Comparison of ENCODE assay signal across 1 cellular context in the genomic region with DNA sequence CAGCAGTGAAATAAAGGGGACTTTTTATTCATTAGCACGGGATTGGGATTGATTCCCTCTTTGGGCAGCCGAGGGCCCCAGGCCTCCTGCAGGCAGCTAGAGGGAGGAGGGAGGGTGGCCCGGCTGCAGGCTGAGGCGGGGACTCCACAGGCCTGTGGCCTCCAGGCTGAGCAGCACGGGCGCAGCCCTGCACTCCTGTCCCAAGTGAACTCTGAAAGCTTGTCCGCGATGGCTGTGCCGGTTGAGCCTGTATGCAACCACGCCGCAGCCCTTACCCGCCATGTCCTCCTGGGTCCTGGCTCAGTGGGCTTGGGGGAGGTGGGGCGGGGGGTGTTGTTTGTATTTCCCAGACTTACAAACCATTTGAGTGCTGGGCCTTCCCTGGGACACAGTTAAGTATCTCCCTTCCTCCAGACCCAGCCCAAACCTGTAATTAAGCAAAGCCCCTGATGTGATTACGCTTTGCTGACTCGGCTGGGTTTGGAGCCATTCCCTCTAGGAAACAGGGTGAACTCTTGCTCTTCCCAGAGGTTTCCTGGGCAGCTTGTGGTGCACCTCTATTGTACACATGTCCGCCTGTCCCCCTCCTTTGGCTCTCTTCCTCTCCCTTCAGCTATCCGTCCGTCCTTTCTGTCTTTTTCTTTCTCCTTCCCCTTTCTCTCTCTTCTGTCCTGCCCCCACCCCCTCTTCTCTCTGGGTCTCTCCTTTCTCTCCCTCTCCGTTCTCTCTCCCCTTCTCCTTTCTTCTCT.
TF ChIP-seq lines count a peak whose summit lies in the region.

No MANE protein-coding gene starts in this region.

TF ChIP-seq in WTC11, 78 proteins besides CTCF, POLR2A, EP300 and RAD21 (continued from another document):
- TF ChIP-seq, protein P1, sequence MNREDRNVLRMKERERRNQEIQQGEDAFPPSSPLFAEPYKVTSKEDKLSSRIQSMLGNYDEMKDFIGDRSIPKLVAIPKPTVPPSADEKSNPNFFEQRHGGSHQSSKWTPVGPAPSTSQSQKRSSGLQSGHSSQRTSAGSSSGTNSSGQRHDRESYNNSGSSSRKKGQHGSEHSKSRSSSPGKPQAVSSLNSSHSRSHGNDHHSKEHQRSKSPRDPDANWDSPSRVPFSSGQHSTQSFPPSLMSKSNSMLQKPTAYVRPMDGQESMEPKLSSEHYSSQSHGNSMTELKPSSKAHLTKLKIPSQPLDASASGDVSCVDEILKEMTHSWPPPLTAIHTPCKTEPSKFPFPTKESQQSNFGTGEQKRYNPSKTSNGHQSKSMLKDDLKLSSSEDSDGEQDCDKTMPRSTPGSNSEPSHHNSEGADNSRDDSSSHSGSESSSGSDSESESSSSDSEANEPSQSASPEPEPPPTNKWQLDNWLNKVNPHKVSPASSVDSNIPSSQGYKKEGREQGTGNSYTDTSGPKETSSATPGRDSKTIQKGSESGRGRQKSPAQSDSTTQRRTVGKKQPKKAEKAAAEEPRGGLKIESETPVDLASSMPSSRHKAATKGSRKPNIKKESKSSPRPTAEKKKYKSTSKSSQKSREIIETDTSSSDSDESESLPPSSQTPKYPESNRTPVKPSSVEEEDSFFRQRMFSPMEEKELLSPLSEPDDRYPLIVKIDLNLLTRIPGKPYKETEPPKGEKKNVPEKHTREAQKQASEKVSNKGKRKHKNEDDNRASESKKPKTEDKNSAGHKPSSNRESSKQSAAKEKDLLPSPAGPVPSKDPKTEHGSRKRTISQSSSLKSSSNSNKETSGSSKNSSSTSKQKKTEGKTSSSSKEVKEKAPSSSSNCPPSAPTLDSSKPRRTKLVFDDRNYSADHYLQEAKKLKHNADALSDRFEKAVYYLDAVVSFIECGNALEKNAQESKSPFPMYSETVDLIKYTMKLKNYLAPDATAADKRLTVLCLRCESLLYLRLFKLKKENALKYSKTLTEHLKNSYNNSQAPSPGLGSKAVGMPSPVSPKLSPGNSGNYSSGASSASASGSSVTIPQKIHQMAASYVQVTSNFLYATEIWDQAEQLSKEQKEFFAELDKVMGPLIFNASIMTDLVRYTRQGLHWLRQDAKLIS (CRISPR knock-in tag; IDR thresholded peaks at IDR 0.05; ENCODE audit: borderline replicate concordance): peak; percentile 67; the same call in 1 of the 2 replicates
- TF ChIP-seq GTF2I (CRISPR knock-in tag; conservative IDR thresholded peaks at IDR 0.05) (no peak), TP53 (CRISPR knock-in tag; IDR thresholded peaks at IDR 0.05) (0 out of 2 replicates have a peak, but pooled peaks have one; percentile 39)
- TF ChIP-seq, protein P2, sequence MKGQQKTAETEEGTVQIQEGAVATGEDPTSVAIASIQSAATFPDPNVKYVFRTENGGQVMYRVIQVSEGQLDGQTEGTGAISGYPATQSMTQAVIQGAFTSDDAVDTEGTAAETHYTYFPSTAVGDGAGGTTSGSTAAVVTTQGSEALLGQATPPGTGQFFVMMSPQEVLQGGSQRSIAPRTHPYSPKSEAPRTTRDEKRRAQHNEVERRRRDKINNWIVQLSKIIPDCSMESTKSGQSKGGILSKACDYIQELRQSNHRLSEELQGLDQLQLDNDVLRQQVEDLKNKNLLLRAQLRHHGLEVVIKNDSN (CRISPR knock-in tag; IDR thresholded peaks at IDR 0.05): no peak
